21 cellular contexts compared by ENCODE assay signal in genomic region chr1:43842099-43842498, GRCh38.
"Had no signal": no experiment of that assay in that cellular context is flagged by ENCODE, and none has a peak within 500 bp of the region (broad histone marks: within the 10 kb centered on the region; RNA-seq: fewer than 3 reads in every experiment).

No MANE protein-coding gene starts in this region.

- H3K9me3 Mint-ChIP-seq: activated CD8-positive, alpha-beta T cell treated with anti-CD3 and anti-CD28 coated beads for 36 hours had no signal

- H3K27me3 ChIP-seq: brain microvascular endothelial cell, cardiac muscle cell had no signal

- H3K4me3 ChIP-seq: cardiac muscle cell had no signal

- H3K36me3 ChIP-seq: brain microvascular endothelial cell, cardiac muscle cell, WERI-Rb-1 had no signal

- H3K27ac ChIP-seq: brain microvascular endothelial cell, cardiac muscle cell, WERI-Rb-1 had no signal

- H3K27me3 Mint-ChIP-seq: activated CD8-positive, alpha-beta T cell treated with anti-CD3 and anti-CD28 coated beads for 36 hours; activated naive CD4-positive, alpha-beta T cell treated with anti-CD3 and anti-CD28 coated beads, Interleukin-2, amount 10 ng/mL, durations not matched to agents 7 days and 5 days; activated naive CD8-positive, alpha-beta T cell treated with anti-CD3 and anti-CD28 coated beads for 36 hours had no signal

- DNase-seq: activated CD4-positive, alpha-beta T cell treated with anti-CD3 and anti-CD28 coated beads for 4 hours; activated CD8-positive, alpha-beta memory T cell treated with anti-CD3 and anti-CD28 coated beads, Interleukin-2, amount 50 U/mL, for 4 hours; activated CD8-positive, alpha-beta T cell treated with anti-CD3 and anti-CD28 coated beads for 36 hours; activated gamma-delta T cell treated with Interleukin-2 at 50 U/mL for 16 hours; activated naive CD4-positive, alpha-beta T cell treated with anti-CD3 and anti-CD28 coated beads, Interleukin-2, amount 10 ng/mL, durations not matched to agents 7 days and 5 days; activated naive CD8-positive, alpha-beta T cell treated with anti-CD3 and anti-CD28 coated beads for 36 hours; activated T-cell treated with anti-CD3 and anti-CD28 coated beads, Interleukin-2, amount 50 U/mL, for 72 hours; brain microvascular endothelial cell; MM.1S; NCI-H1105 treated with DMSO at 0.1 percent for 48 hours; NCI-H1436 treated with DMSO at 0.1 percent for 48 hours; NCI-H187; NCI-H2081; NCI-H446; NCI-H524; SIG-M5; T-helper 1 cell; WERI-Rb-1 had no signal

- H3K4me3 Mint-ChIP-seq: activated CD8-positive, alpha-beta T cell treated with anti-CD3 and anti-CD28 coated beads for 36 hours; activated naive CD4-positive, alpha-beta T cell treated with anti-CD3 and anti-CD28 coated beads, Interleukin-2, amount 10 ng/mL, durations not matched to agents 7 days and 5 days; activated naive CD8-positive, alpha-beta T cell treated with anti-CD3 and anti-CD28 coated beads for 36 hours; activated T-cell treated with anti-CD3 and anti-CD28 coated beads, Interleukin-2, amount 50 U/mL, for 72 hours had no signal

- ATAC-seq: activated CD4-positive, CD25-positive, alpha-beta regulatory T cell treated with anti-CD3 and anti-CD28 coated beads, Interleukin-2, amount 50 U/mL, for 24 hours; activated CD8-positive, alpha-beta T cell treated with anti-CD3 and anti-CD28 coated beads for 36 hours; activated T-cell treated with anti-CD3 and anti-CD28 coated beads, Interleukin-2, amount 50 U/mL, for 72 hours had no signal

- H3K27ac Mint-ChIP-seq: activated CD8-positive, alpha-beta T cell treated with anti-CD3 and anti-CD28 coated beads for 36 hours; activated naive CD4-positive, alpha-beta T cell treated with anti-CD3 and anti-CD28 coated beads, Interleukin-2, amount 10 ng/mL, durations not matched to agents 7 days and 5 days; activated naive CD8-positive, alpha-beta T cell treated with anti-CD3 and anti-CD28 coated beads for 36 hours; activated T-cell treated with anti-CD3 and anti-CD28 coated beads, Interleukin-2, amount 50 U/mL, for 72 hours; activated T-helper 2 cell treated with anti-CD3 and anti-CD28 coated beads, Interferon-gamma antibody, Interleukin-2, Interleukin-4, amounts not matched to agents 10 μg/mL and 5 μg/mL and 100 μg/mL, durations not matched to agents 14 hours and 24 hours and 36 hours had no signal
